Comparison of ENCODE assay signal across 20 cellular contexts in the genomic region with DNA sequence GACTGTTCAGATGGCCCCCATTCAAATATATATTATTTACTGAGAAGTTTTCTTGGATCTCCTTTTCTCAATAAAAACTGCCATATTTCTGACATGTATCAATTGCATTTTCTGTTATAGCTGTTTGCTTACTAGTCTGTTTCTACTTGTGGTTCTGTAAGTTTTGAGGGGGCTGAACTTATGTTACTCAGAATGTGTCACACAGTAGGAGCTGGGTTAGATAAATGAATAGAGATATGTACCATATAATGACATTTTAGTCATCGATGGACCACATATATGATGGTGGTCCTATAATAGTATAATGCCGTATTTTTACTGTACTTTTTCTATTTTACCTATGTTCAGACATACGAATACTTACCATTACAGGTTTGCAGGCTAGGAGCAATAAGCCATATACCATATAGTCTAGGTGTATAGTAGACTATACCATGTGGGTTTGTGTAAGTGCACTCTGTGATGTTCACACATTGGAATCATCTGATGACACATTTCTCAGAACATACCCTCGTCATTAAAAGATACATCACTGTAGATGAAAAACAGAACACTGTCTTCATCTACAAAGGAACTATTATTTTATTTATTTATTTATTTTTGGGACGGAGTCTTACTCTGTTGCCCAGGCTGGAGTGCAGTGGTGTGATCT. TPM values are rescaled to one million over a fixed set of nuclear protein-coding genes. Genes with fewer than 3 reads are reported as not detected.
DNase-seq lines count a peak whose midpoint lies in the region; ATAC-seq and TF ChIP-seq lines count a peak whose summit lies in the region.
"Had no signal": no experiment of that assay in that cellular context is flagged by ENCODE, and none has a peak within 500 bp of the region (broad histone marks: within the 10 kb centered on the region; RNA-seq: fewer than 3 reads in every experiment).

No MANE protein-coding gene starts in this region.

- no peaks in the 10 kb centered on the region for H3K27me3 ChIP-seq in breast epithelium
- H3K27me3 ChIP-seq: SJSA1 had no signal

- H3K36me3 Mint-ChIP-seq in activated naive CD4-positive, alpha-beta T cell treated with anti-CD3 and anti-CD28 coated beads, Interleukin-2, amount 50 U/mL, for 24 hours, result peaks cover 7% of the 10 kb centered on the region
- peaks cover 16% of the 10 kb centered on the region for H3K36me3 Mint-ChIP-seq in activated naive CD4-positive, alpha-beta T cell treated with anti-CD3 and anti-CD28 coated beads for 36 hours (ENCODE audit: low read depth)
- H3K36me3 Mint-ChIP-seq in HFFc6 (ENCODE audit: low read depth), result peaks cover 5% of the 10 kb centered on the region; the same call in 1 of the 2 replicates
- peaks cover 19% of the 10 kb centered on the region for H3K36me3 Mint-ChIP-seq in effector memory CD8-positive, alpha-beta T cell (ENCODE audit: insufficient read depth)

- no peak for DNase-seq in activated naive CD4-positive, alpha-beta T cell treated with anti-CD3 and anti-CD28 coated beads for 36 hours
- DNase-seq in HFFc6 (no peak), breast epithelium (ENCODE audit: low spot score in 2 of 2) (no peak)
- no peak for DNase-seq in effector memory CD8-positive, alpha-beta T cell
- no peak for DNase-seq in stimulated activated naive CD8-positive, alpha-beta T cell treated with anti-CD3 and anti-CD28 coated beads, Interleukin-15, Interleukin-2, amounts not matched to agents 100 U/mL and 50 U/mL, for 24 hours
- DNase-seq: ACHN, AML-193, DMS79 treated with DMSO at 0.1 percent for 48 hours, KG1, NCI-H1436, NCI-H2029 treated with DMSO at 0.1 percent for 48 hours, NCI-H2171 treated with DMSO at 0.1 percent for 48 hours, NCI-H446 treated with DMSO at 0.1 percent for 48 hours, NCI-H748 treated with DMSO at 0.1 percent for 48 hours, PC-9 had no signal

- CTCF ChIA-PET in activated naive CD4-positive, alpha-beta T cell treated with anti-CD3 and anti-CD28 coated beads for 36 hours (lab: Charles Lee), result interaction anchor here (1.2 kb wide), 1 partner anchor 10 kb away, joined by 3 read pairs; no protein-coding TSS in a partner anchor

- no peaks in the 10 kb centered on the region for H3K9me3 Mint-ChIP-seq in activated naive CD4-positive, alpha-beta T cell treated with anti-CD3 and anti-CD28 coated beads, Interleukin-2, amount 50 U/mL, for 24 hours
- no peaks in the 10 kb centered on the region for H3K9me3 Mint-ChIP-seq in activated naive CD4-positive, alpha-beta T cell treated with anti-CD3 and anti-CD28 coated beads for 36 hours
- no peaks in the 10 kb centered on the region for H3K9me3 Mint-ChIP-seq in HFFc6
- no peaks in the 10 kb centered on the region for H3K9me3 Mint-ChIP-seq in effector memory CD8-positive, alpha-beta T cell

- no peak for TF ChIP-seq POLR2A in breast epithelium (IDR thresholded peaks at IDR 0.05)

- peak overlapping the region; percentile 11 for H3K4me3 Mint-ChIP-seq in activated naive CD4-positive, alpha-beta T cell treated with anti-CD3 and anti-CD28 coated beads, Interleukin-2, amount 50 U/mL, for 24 hours
- H3K4me3 Mint-ChIP-seq in activated naive CD4-positive, alpha-beta T cell treated with anti-CD3 and anti-CD28 coated beads for 36 hours, result no peak overlapping the region
- no peak overlapping the region for H3K4me3 Mint-ChIP-seq in HFFc6
- peak overlapping the region in 1 of 2 donors; percentile 3 for H3K4me3 Mint-ChIP-seq in effector memory CD8-positive, alpha-beta T cell

- TF ChIP-seq CTCF in HFFc6 (IDR thresholded peaks at IDR 0.05) (no peak), breast epithelium (IDR thresholded peaks at IDR 0.05) (no peak)

- H3K9me3 ChIP-seq in breast epithelium, result no peaks in the 10 kb centered on the region
- H3K9me3 ChIP-seq: SJSA1 had no signal

- H3K27ac ChIP-seq in breast epithelium, result no peak overlapping the region
- H3K27ac ChIP-seq: PC-9, SJSA1 had no signal

- peak overlapping the region; percentile 41 for H3K27ac Mint-ChIP-seq in activated naive CD4-positive, alpha-beta T cell treated with anti-CD3 and anti-CD28 coated beads, Interleukin-2, amount 50 U/mL, for 24 hours
- H3K27ac Mint-ChIP-seq in activated naive CD4-positive, alpha-beta T cell treated with anti-CD3 and anti-CD28 coated beads for 36 hours, result no peak overlapping the region
- H3K27ac Mint-ChIP-seq in HFFc6, result peak overlapping the region; percentile 35; the same call in 1 of the 2 replicates
- peak overlapping the region in 1 of 2 donors; percentile 10 for H3K27ac Mint-ChIP-seq in effector memory CD8-positive, alpha-beta T cell

- H3K36me3 ChIP-seq in breast epithelium, result no peaks in the 10 kb centered on the region

- no peaks in the 10 kb centered on the region for H3K27me3 Mint-ChIP-seq in activated naive CD4-positive, alpha-beta T cell treated with anti-CD3 and anti-CD28 coated beads, Interleukin-2, amount 50 U/mL, for 24 hours
- no peaks in the 10 kb centered on the region for H3K27me3 Mint-ChIP-seq in activated naive CD4-positive, alpha-beta T cell treated with anti-CD3 and anti-CD28 coated beads for 36 hours (ENCODE audit: low read depth)
- H3K27me3 Mint-ChIP-seq in HFFc6 (ENCODE audit: insufficient read depth), result no peaks in the 10 kb centered on the region; the same call in 1 of the 2 replicates
- H3K27me3 Mint-ChIP-seq in effector memory CD8-positive, alpha-beta T cell, result no peaks in the 10 kb centered on the region

- H3K4me1 Mint-ChIP-seq in activated naive CD4-positive, alpha-beta T cell treated with anti-CD3 and anti-CD28 coated beads, Interleukin-2, amount 50 U/mL, for 24 hours, result peaks cover 70% of the 10 kb centered on the region
- H3K4me1 Mint-ChIP-seq in activated naive CD4-positive, alpha-beta T cell treated with anti-CD3 and anti-CD28 coated beads for 36 hours (ENCODE audit: low read depth), result peaks cover 50% of the 10 kb centered on the region
- peaks cover 32% of the 10 kb centered on the region for H3K4me1 Mint-ChIP-seq in HFFc6 (ENCODE audit: low read depth)
- peaks cover 35 to 57% of the 10 kb centered on the region in 2 donors for H3K4me1 Mint-ChIP-seq in effector memory CD8-positive, alpha-beta T cell (ENCODE audit: low read depth in 2 of 2)

- ATAC-seq in effector memory CD8-positive, alpha-beta T cell (replicated peaks), result peak; percentile 47
- ATAC-seq in stimulated activated naive CD8-positive, alpha-beta T cell treated with anti-CD3 and anti-CD28 coated beads, Interleukin-15, Interleukin-2, amounts not matched to agents 100 U/mL and 50 U/mL, for 24 hours, result peak; percentile 85
- ATAC-seq in GM19463 (IDR thresholded peaks at IDR 0.05; ENCODE audit: unreplicated experiment), result no peak
- no peak for ATAC-seq in HG02973 (IDR thresholded peaks at IDR 0.05; ENCODE audit: unreplicated experiment)
- ATAC-seq: HepG2 had no signal

- H3K4me3 ChIP-seq in breast epithelium, result no peak overlapping the region
- H3K4me3 ChIP-seq: PC-9, SJSA1 had no signal

- H3K4me1 ChIP-seq in breast epithelium, result no peaks in the 10 kb centered on the region
- H3K4me1 ChIP-seq: SJSA1 had no signal

- intact Hi-C loops in activated naive CD4-positive, alpha-beta T cell treated with anti-CD3 and anti-CD28 coated beads for 36 hours (cut with micrococcal nuclease), result no loop called here
- intact Hi-C loops in breast epithelium (cut with DNase I; ENCODE audit: low total_unique reads), result no loop called here

RNA-seq across cellular contexts. Expression of a gene that starts 22.3 kb away (rescaled TPM):
- 10 to 100 TPM; 68.1 to 71.6 TPM for total RNA-seq in activated naive CD4-positive, alpha-beta T cell treated with anti-CD3 and anti-CD28 coated beads for 36 hours
- total RNA-seq in HFFc6 (2021; fragmentation: NEBNext Ultra II Directional; extraction: Animal tissue kit (Norgen Biotek cat#: 25700)), result 10 to 100 TPM; 72.4 to 84.3 (median 79.4) TPM
- total RNA-seq in breast epithelium, result 10 to 100 TPM; 34.6 to 71.4 (median 49.2) TPM

RNA-seq across cellular contexts. Expression of a gene that starts 42.5 kb away (rescaled TPM):
- total RNA-seq in activated naive CD4-positive, alpha-beta T cell treated with anti-CD3 and anti-CD28 coated beads for 36 hours, result 1 to 10 TPM; 4.1 to 5.0 TPM
- 1 to 10 TPM; 1.5 to 1.9 (median 1.7) TPM for total RNA-seq in HFFc6 (2021; fragmentation: NEBNext Ultra II Directional; extraction: Animal tissue kit (Norgen Biotek cat#: 25700))
- total RNA-seq in breast epithelium, result 10 to 100 TPM in 2 of 3 donors, 1 to 10 TPM in 1; 4.2 to 12.0 (median 10.8) TPM

Comparison
In these comparisons a context has a peak if more than half of its experiments do, and no peak if none do; other contexts are left out.
1. ATAC-seq: peak in effector memory CD8-positive, alpha-beta T cell (single experiment) and stimulated activated naive CD8-positive, alpha-beta T cell treated with anti-CD3 and anti-CD28 coated beads, Interleukin-15, Interleukin-2, amounts not matched to agents 100 U/mL and 50 U/mL, for 24 hours (single experiment); none in GM19463 (single experiment) and HG02973 (single experiment).